Comparison of ENCODE assay signal across 8 cellular contexts in the genomic region with DNA sequence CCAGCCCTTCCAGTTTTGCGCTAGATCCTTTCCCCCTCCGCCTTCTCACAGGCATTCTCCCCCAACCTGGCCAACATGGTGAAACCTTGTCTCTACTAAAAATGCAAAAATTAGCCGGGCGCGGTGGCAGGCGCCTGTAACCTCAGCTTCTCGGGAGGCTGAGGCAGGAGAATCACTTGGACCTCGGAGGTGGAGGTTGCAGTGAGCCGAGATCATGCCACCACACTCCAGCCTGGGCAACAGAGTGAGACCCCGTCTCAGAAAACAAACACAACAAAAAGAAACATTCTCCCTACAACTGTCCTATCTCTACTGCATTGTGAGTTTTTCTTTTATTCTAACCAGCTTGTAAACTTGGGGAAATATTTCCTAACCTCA.
DNase-seq lines count a peak whose midpoint lies in the region; ATAC-seq and TF ChIP-seq lines count a peak whose summit lies in the region.
"Not testable (repeated sequence)": the region's sequence is repeated elsewhere in the genome, so short reads cannot be mapped to it uniquely, and the experiment has no call there.

No MANE protein-coding gene starts in this region.

- H3K36me3 Mint-ChIP-seq in activated T-cell treated with anti-CD3 and anti-CD28 coated beads, Interleukin-2, amount 50 U/mL, for 24 hours (ENCODE audit: low read depth): peaks cover 11% of the 10 kb centered on the region
- not testable (repeated sequence) for H3K36me3 Mint-ChIP-seq in MCF 10A (ENCODE audit: insufficient read depth, unreplicated experiment)

- not testable (repeated sequence) for TF ChIP-seq CTCF in HL-60 (IDR thresholded peaks at IDR 0.05; ENCODE audit: insufficient read depth, low read length); Panc1 (IDR thresholded peaks at IDR 0.05); MCF 10A (IDR thresholded peaks at IDR 0.05; ENCODE audit: unreplicated experiment); left lung (IDR thresholded peaks at IDR 0.05); psoas muscle (IDR thresholded peaks at IDR 0.05); tibial nerve (IDR thresholded peaks at IDR 0.05)

- H3K27me3 Mint-ChIP-seq in activated T-cell treated with anti-CD3 and anti-CD28 coated beads, Interleukin-2, amount 50 U/mL, for 24 hours; MCF 10A (ENCODE audit: insufficient read depth, unreplicated experiment): not testable (repeated sequence)

- DNase-seq in HL-60 (ENCODE audit: low read depth in 1 of 2, low spot score in 1 of 2): peak in 1 of 2 experiments; percentile 34
- DNase-seq in Panc1 (ENCODE audit: low read depth, low spot score); activated T-cell treated with anti-CD3 and anti-CD28 coated beads, Interleukin-2, amount 50 U/mL, for 24 hours; MCF 10A (ENCODE audit: unreplicated experiment); left lung; psoas muscle; tibial nerve (ENCODE audit: low spot score in 2 of 2): not testable (repeated sequence)

- H3K9ac ChIP-seq in BLaER1: peak overlapping the region; percentile 83

- H3K27ac Mint-ChIP-seq in activated T-cell treated with anti-CD3 and anti-CD28 coated beads, Interleukin-2, amount 50 U/mL, for 24 hours: peak overlapping the region; percentile 19
- peak overlapping the region; percentile 52 for H3K27ac Mint-ChIP-seq in MCF 10A (ENCODE audit: low read depth, unreplicated experiment)

- peak overlapping the region; percentile 51 for H3K4me3 ChIP-seq in BLaER1
- H3K4me3 ChIP-seq in HL-60 (replicated peaks; ENCODE audit: insufficient read depth, low read length): peak overlapping the region; percentile 5; the same call in 1 of the 2 replicates
- not testable (repeated sequence) for H3K4me3 ChIP-seq in Panc1 (ENCODE audit: low read depth in 2 of 2, low read length in 2 of 2); left lung; psoas muscle; tibial nerve

- H3K4me1 ChIP-seq in BLaER1 (peaks cover 83% of the 10 kb centered on the region), Panc1 (ENCODE audit: control insufficient read depth, insufficient read depth, low read length) (peaks cover 28% of the 10 kb centered on the region), left lung (peaks cover 13 to 50% of the 10 kb centered on the region in 2 donors), psoas muscle (peaks cover 10% of the 10 kb centered on the region), tibial nerve (peaks cover 0 to 63% (median 29%) of the 10 kb centered on the region in 4 donors)

- 84 to 93% (median 91%) methylated on average over 9 to 10 of the region's 10 CpGs for WGBS in psoas muscle, 3 donors
- WGBS in tibial nerve, 2 donors: 82 to 91% methylated on average over 10 of the region's 10 CpGs

- H4K20me1 ChIP-seq in BLaER1: not testable (repeated sequence)

- H3K27ac ChIP-seq in BLaER1: peak overlapping the region; percentile 98
- H3K27ac ChIP-seq in HL-60 (replicated peaks): peak overlapping the region; percentile 95
- peak overlapping the region; percentile 73 for H3K27ac ChIP-seq in Panc1 (ENCODE audit: low read length)
- H3K27ac ChIP-seq in left lung: peak overlapping the region; percentile 74 to 77
- H3K27ac ChIP-seq in psoas muscle: peak overlapping the region; percentile 52
- H3K27ac ChIP-seq in tibial nerve: peak overlapping the region in 3 of 4 donors; percentile 62 to 89 (median 75)

- ATAC-seq in Panc1, left lung, psoas muscle: not testable (repeated sequence)

- in situ Hi-C loops in Panc1 (cut with HindIII; ENCODE audit: low pct_unique_long_range_greater_than_20kb, low sequenced_read_pairs): not testable (repeated sequence)

- not testable (repeated sequence) for H3K9me3 ChIP-seq in BLaER1; Panc1 (ENCODE audit: control insufficient read depth, insufficient read depth, low read depth, low read length); left lung; psoas muscle; tibial nerve

- CTCF ChIA-PET in Panc1 (lab: Charles Lee) (interaction anchor here (0.7 kb wide), 1 partner anchor 102 kb away, joined by 3 read pairs; no protein-coding TSS in a partner anchor), MCF 10A (lab: Yijun Ruan, JAX) (interaction anchor here (0.5 to 0.7 kb wide), 2 partner anchors 57 to 87 kb away, joined by 3 to 4 read pairs; no protein-coding TSS in a partner anchor)

- not testable (repeated sequence) for BruUV-seq in Panc1 (replicated peaks; lab: Mats Ljungman, UMichigan); MCF 10A (replicated peaks; lab: Mats Ljungman, UMichigan)

- H3K4me3 Mint-ChIP-seq in activated T-cell treated with anti-CD3 and anti-CD28 coated beads, Interleukin-2, amount 50 U/mL, for 24 hours: not testable (repeated sequence)
- peak overlapping the region; percentile 26 for H3K4me3 Mint-ChIP-seq in MCF 10A (ENCODE audit: unreplicated experiment)

- not testable (repeated sequence) for H3K27me3 ChIP-seq in BLaER1; HL-60 (ENCODE audit: insufficient read depth, poor library complexity, severe bottlenecking); Panc1 (ENCODE audit: control insufficient read depth, insufficient read depth, low read length); left lung; psoas muscle (ENCODE audit: insufficient read depth in 3 of 3, low read length in 2 of 3); tibial nerve

- H3K9me3 Mint-ChIP-seq in activated T-cell treated with anti-CD3 and anti-CD28 coated beads, Interleukin-2, amount 50 U/mL, for 24 hours; MCF 10A (ENCODE audit: unreplicated experiment): not testable (repeated sequence)

- POLR2A ChIA-PET in Panc1 (lab: Charles Lee): not testable (repeated sequence)
- POLR2A ChIA-PET in MCF 10A (lab: Yijun Ruan, JAX): interaction anchor here (1.5 kb wide), 1 partner anchor 70 kb away, joined by 3 read pairs; no protein-coding TSS in a partner anchor

- peaks cover 64% of the 10 kb centered on the region for H3K4me1 Mint-ChIP-seq in activated T-cell treated with anti-CD3 and anti-CD28 coated beads, Interleukin-2, amount 50 U/mL, for 24 hours (ENCODE audit: low read depth)
- H3K4me1 Mint-ChIP-seq in MCF 10A (ENCODE audit: insufficient read depth, unreplicated experiment): peaks cover 51% of the 10 kb centered on the region

- not testable (repeated sequence) for TF ChIP-seq POLR2A in tibial nerve (IDR thresholded peaks at IDR 0.05)

- not testable (repeated sequence) for H3K36me3 ChIP-seq in BLaER1; Panc1 (ENCODE audit: control insufficient read depth, insufficient read depth, low read length); left lung; psoas muscle (ENCODE audit: insufficient read depth in 1 of 2, low read depth in 1 of 2); tibial nerve

- intact Hi-C loops in Panc1 (cut with micrococcal nuclease; ENCODE audit: unreplicated experiment); MCF 10A (cut with micrococcal nuclease); left lung (cut with DNase I); psoas muscle (cut with DNase I): not testable (repeated sequence)

- H3K4me2 ChIP-seq in BLaER1: peak overlapping the region; percentile 94

- not testable (repeated sequence) for TF ChIP-seq EP300 in tibial nerve (IDR thresholded peaks at IDR 0.05)
